31 cellular contexts compared by ENCODE assay signal in genomic region chr22:22827187-22827948, GRCh38.
"Had no signal": no experiment of that assay in that cellular context is flagged by ENCODE, and none has a peak within 500 bp of the region (broad histone marks: within the 10 kb centered on the region; RNA-seq: fewer than 3 reads in every experiment).

No MANE protein-coding gene starts in this region.

- H3K4me3 Mint-ChIP-seq: activated CD4-positive, alpha-beta T cell treated with anti-CD3 and anti-CD28 coated beads, Interleukin-2, amount 10 ng/mL, durations not matched to agents 24 days and 14 days; activated CD8-positive, alpha-beta T cell treated with anti-CD3 and anti-CD28 coated beads for 36 hours; activated naive CD4-positive, alpha-beta T cell treated with anti-CD3 and anti-CD28 coated beads, Interleukin-2, amount 50 U/mL, for 24 hours; activated T-cell treated with anti-CD3 and anti-CD28 coated beads, Interleukin-2, amount 50 U/mL, for 72 hours; activated T-helper 17 cell treated with anti-CD3 and anti-CD28 coated beads, Interleukin-2, amount 50 U/mL, for 72 hours; T-cell; T-helper 17 cell had no signal

- H3K4me3 ChIP-seq: adrenal gland, body of pancreas, breast epithelium, MG63, Peyer's patch had no signal

- H3K9me3 ChIP-seq: adrenal gland, body of pancreas, Peyer's patch had no signal

- H3K36me3 ChIP-seq: adrenal gland, breast epithelium, MG63, Peyer's patch had no signal

- H3K36me3 Mint-ChIP-seq: activated naive CD4-positive, alpha-beta T cell treated with anti-CD3 and anti-CD28 coated beads, Interleukin-2, amount 50 U/mL, for 24 hours had no signal

- H3K27me3 Mint-ChIP-seq: activated CD8-positive, alpha-beta T cell treated with anti-CD3 and anti-CD28 coated beads for 36 hours; activated naive CD4-positive, alpha-beta T cell treated with anti-CD3 and anti-CD28 coated beads, Interleukin-2, amount 50 U/mL, for 24 hours; activated T-helper 17 cell treated with anti-CD3 and anti-CD28 coated beads, Interleukin-2, amount 50 U/mL, for 72 hours; T-cell; T-helper 17 cell had no signal

- H3K27ac ChIP-seq: adrenal gland, body of pancreas, breast epithelium, Peyer's patch, VCaP had no signal

- H3K27ac Mint-ChIP-seq: activated CD4-positive, alpha-beta T cell treated with anti-CD3 and anti-CD28 coated beads, Interleukin-2, amount 10 ng/mL, durations not matched to agents 24 days and 14 days; activated CD8-positive, alpha-beta T cell treated with anti-CD3 and anti-CD28 coated beads for 36 hours; activated naive CD4-positive, alpha-beta T cell treated with anti-CD3 and anti-CD28 coated beads, Interleukin-2, amount 50 U/mL, for 24 hours; activated T-cell treated with anti-CD3 and anti-CD28 coated beads, Interleukin-2, amount 50 U/mL, for 72 hours; activated T-helper 17 cell treated with anti-CD3 and anti-CD28 coated beads, Interleukin-2, amount 50 U/mL, for 72 hours; T-cell; T-helper 17 cell had no signal

- ATAC-seq: activated CD8-positive, alpha-beta T cell treated with anti-CD3 and anti-CD28 coated beads for 36 hours; activated T-cell treated with anti-CD3 and anti-CD28 coated beads, Interleukin-2, amount 50 U/mL, for 72 hours; activated T-helper 17 cell treated with anti-CD3 and anti-CD28 coated beads, Interleukin-2, amount 50 U/mL, for 72 hours; body of pancreas; PC-3; SK-N-SH treated with all-trans-retinoic acid at 6 μM for 48 hours; T-cell; T-helper 17 cell had no signal

- H3K4me1 ChIP-seq: adrenal gland, body of pancreas, breast epithelium had no signal

- DNase-seq: activated CD4-positive, alpha-beta T cell treated with anti-CD3 and anti-CD28 coated beads, Interleukin-2, amount 10 ng/mL, durations not matched to agents 24 days and 14 days; activated CD4-positive, alpha-beta T cell treated with anti-CD3 and anti-CD28 coated beads, Interleukin-2, amount 50 U/mL, for 4 hours; activated CD4-positive, CD25-positive, alpha-beta regulatory T cell; activated CD8-positive, alpha-beta T cell treated with anti-CD3 and anti-CD28 coated beads for 36 hours; activated gamma-delta T cell; activated naive CD4-positive, alpha-beta T cell treated with Interleukin-2 at 50 U/mL for 16 hours; activated T-cell treated with anti-CD3 and anti-CD28 coated beads, Interleukin-2, amount 50 U/mL, for 1 hour; activated T-cell treated with anti-CD3 and anti-CD28 coated beads, Interleukin-2, amount 50 U/mL, for 72 hours; adrenal gland; body of pancreas; Kasumi-1; KG1; MG63; NCI-H1048; NCI-H1436 treated with DMSO at 0.1 percent for 48 hours; NCI-H1694 treated with DMSO at 0.1 percent for 48 hours; NCI-H2029; NCI-H345; NCI-H524 treated with DMSO at 0.1 percent for 48 hours; PC-3; Peyer's patch; RPMI8226; SHP77 treated with DMSO at 0.1 percent for 48 hours; T-cell; T-helper 17 cell; T-helper 9 cell had no signal

- H3K27me3 ChIP-seq: adrenal gland, body of pancreas, breast epithelium, MG63, Peyer's patch had no signal
